Comparison of ENCODE assay signal across 8 cellular contexts in genomic region chr12:106358410-106359241, GRCh38. TPM values are rescaled to one million over a fixed set of nuclear protein-coding genes. Genes with fewer than 3 reads are reported as not detected.
DNase-seq lines count a peak whose midpoint lies in the region; ATAC-seq lines count a peak whose summit lies in the region.

No MANE protein-coding gene starts in this region.

- peaks cover 3% of the 10 kb centered on the region for H3K36me3 Mint-ChIP-seq in activated T-cell treated with anti-CD3 and anti-CD28 coated beads, Interleukin-2, amount 50 U/mL, for 4 hours (ENCODE audit: insufficient read depth)
- peaks cover 14% of the 10 kb centered on the region for H3K36me3 Mint-ChIP-seq in effector memory CD8-positive, alpha-beta T cell (ENCODE audit: insufficient read depth)

- H3K4me1 Mint-ChIP-seq in activated T-cell treated with anti-CD3 and anti-CD28 coated beads, Interleukin-2, amount 50 U/mL, for 4 hours (ENCODE audit: low read depth): peaks cover 19% of the 10 kb centered on the region
- peaks cover 14% of the 10 kb centered on the region in 2 donors for H3K4me1 Mint-ChIP-seq in effector memory CD8-positive, alpha-beta T cell (ENCODE audit: low read depth in 2 of 2)

- no peak for ATAC-seq in activated T-cell treated with anti-CD3 and anti-CD28 coated beads, Interleukin-2, amount 50 U/mL, for 4 hours
- peak; percentile 7 for ATAC-seq in HG03066 (IDR thresholded peaks at IDR 0.05; ENCODE audit: low read depth, unreplicated experiment)
- no peak for ATAC-seq in effector memory CD8-positive, alpha-beta T cell (replicated peaks)

- H3K27ac Mint-ChIP-seq in effector memory CD8-positive, alpha-beta T cell: peak overlapping the region; percentile 81 to 92

- H3K9me3 ChIP-seq in muscle layer of colon (ENCODE audit: low read length): no peaks in the 10 kb centered on the region

- peak overlapping the region; percentile 91 for H3K4me3 Mint-ChIP-seq in activated T-cell treated with anti-CD3 and anti-CD28 coated beads, Interleukin-2, amount 50 U/mL, for 4 hours
- peak overlapping the region; percentile 91 to 93 for H3K4me3 Mint-ChIP-seq in effector memory CD8-positive, alpha-beta T cell

- H3K27me3 Mint-ChIP-seq in activated T-cell treated with anti-CD3 and anti-CD28 coated beads, Interleukin-2, amount 50 U/mL, for 4 hours (ENCODE audit: low read depth): no peaks in the 10 kb centered on the region
- H3K27me3 Mint-ChIP-seq in effector memory CD8-positive, alpha-beta T cell: no peaks in the 10 kb centered on the region

- no peaks in the 10 kb centered on the region for H3K9me3 Mint-ChIP-seq in activated T-cell treated with anti-CD3 and anti-CD28 coated beads, Interleukin-2, amount 50 U/mL, for 4 hours
- no peaks in the 10 kb centered on the region for H3K9me3 Mint-ChIP-seq in effector memory CD8-positive, alpha-beta T cell

- H3K36me3 ChIP-seq in muscle layer of colon (ENCODE audit: insufficient read depth, low read length): no peaks in the 10 kb centered on the region

- peak overlapping the region; percentile 94 for H3K27ac ChIP-seq in muscle layer of colon (ENCODE audit: low read depth, low read length)

- peak overlapping the region; percentile 80 for H3K9ac ChIP-seq in muscle layer of colon (ENCODE audit: low read length)

- H3K4me1 ChIP-seq in muscle layer of colon (ENCODE audit: insufficient read depth, low read length): peaks cover 8% of the 10 kb centered on the region

- no peaks in the 10 kb centered on the region for H3K27me3 ChIP-seq in muscle layer of colon (ENCODE audit: control insufficient read depth in 1 of 2, insufficient read depth in 2 of 2, low read length in 2 of 2)

- no peak for DNase-seq in activated T-cell treated with anti-CD3 and anti-CD28 coated beads, Interleukin-2, amount 50 U/mL, for 4 hours
- DNase-seq in activated T-cell treated with anti-CD3 and anti-CD28 coated beads, Interleukin-2, amount 50 U/mL, for 1 hour: no peak
- DNase-seq in RPMI7951 (ENCODE audit: low read depth) (peak; percentile 46), NCI-H524 treated with DMSO at 0.1 percent for 48 hours (lab: John Stamatoyannopoulos, UW) (no peak), NCI-H1048 (lab: John Stamatoyannopoulos, UW) (no peak)
- no peak for DNase-seq in effector memory CD8-positive, alpha-beta T cell

- peak overlapping the region; percentile 83 to 84 for H3K4me3 ChIP-seq in muscle layer of colon (ENCODE audit: low read depth in 1 of 2, low read length in 2 of 2)

RNA-seq across cellular contexts. Expression of gene POLR3B, which starts 1.1 kb away (rescaled TPM):
- 10 to 100 TPM; 17.8 to 18.8 (median 18.2) TPM for total RNA-seq in activated T-cell treated with anti-CD3 and anti-CD28 coated beads, Interleukin-2, amount 50 U/mL, for 4 hours
- 4.4 and 7.0 TPM in 2 replicates for total RNA-seq in RPMI7951 (2014; rRNA removed; shearing (Covaris generic))

RNA-seq across cellular contexts. Expression of gene TCP11L2, which starts 56.1 kb away (rescaled TPM):
- 1 to 10 TPM; 2.5 to 3.9 (median 2.6) TPM for total RNA-seq in activated T-cell treated with anti-CD3 and anti-CD28 coated beads, Interleukin-2, amount 50 U/mL, for 4 hours
- total RNA-seq in RPMI7951 (2014; rRNA removed; shearing (Covaris generic)): 3.4 and 5.5 TPM in 2 replicates
